Comparison of ENCODE assay signal across 31 cellular contexts in genomic region chr1:10295471-10296085, GRCh38.
DNase-seq lines count a peak whose midpoint lies in the region; ATAC-seq and TF ChIP-seq lines count a peak whose summit lies in the region.
"Had no signal": no experiment of that assay in that cellular context is flagged by ENCODE, and none has a peak within 500 bp of the region (broad histone marks: within the 10 kb centered on the region; RNA-seq: fewer than 3 reads in every experiment).

No MANE protein-coding gene starts in this region.

- no peaks in the 10 kb centered on the region for H3K36me3 ChIP-seq in CD8-positive, alpha-beta T cell (ENCODE audit: insufficient read depth, low read length)
- H3K36me3 ChIP-seq: BE2C had no signal

- no peak for TF ChIP-seq CTCF in CD8-positive, alpha-beta T cell (IDR thresholded peaks at IDR 0.05)

- H3K27me3 ChIP-seq in CD8-positive, alpha-beta T cell (ENCODE audit: insufficient read depth, low read length), result no peaks in the 10 kb centered on the region
- H3K27me3 ChIP-seq: adrenal gland, BE2C, left lung had no signal

- H3K27ac ChIP-seq in CD8-positive, alpha-beta T cell (ENCODE audit: low read depth, low read length), result no peak overlapping the region
- H3K27ac ChIP-seq: adrenal gland, epithelial cell of prostate, HL-60, left lung, thoracic aorta, VCaP had no signal

- no peaks in the 10 kb centered on the region for H3K27me3 Mint-ChIP-seq in CD8-positive, alpha-beta T cell (ENCODE audit: low read depth)
- H3K27me3 Mint-ChIP-seq in stimulated activated naive CD8-positive, alpha-beta T cell treated with anti-CD3 and anti-CD28 coated beads, Interleukin-15, amount 100 ng/mL, for 72 hours, result no peaks in the 10 kb centered on the region
- H3K27me3 Mint-ChIP-seq: activated CD4-positive, alpha-beta T cell treated with anti-CD3 and anti-CD28 coated beads, Interleukin-2, amount 10 ng/mL, durations not matched to agents 24 days and 14 days; central memory CD8-positive, alpha-beta T cell; natural killer cell treated with Interleukin-12 subunit alpha and Interleukin-12 subunit beta and Interleukin-15 and Interleukin-18, amount 100 ng/mL, for 72 hours had no signal

- H3K9me3 ChIP-seq in CD8-positive, alpha-beta T cell (ENCODE audit: low read length), result no peaks in the 10 kb centered on the region
- H3K9me3 ChIP-seq: adrenal gland, BE2C, Caco-2, left lung, thoracic aorta had no signal

- intact Hi-C loops in CD8-positive, alpha-beta T cell (cut with DNase I, micrococcal nuclease), result no loop called here

- no peaks in the 10 kb centered on the region for H3K4me1 ChIP-seq in CD8-positive, alpha-beta T cell (ENCODE audit: insufficient read depth, low read length)
- H3K4me1 ChIP-seq: BE2C, Caco-2 had no signal

- no peak overlapping the region for H3K4me3 Mint-ChIP-seq in CD8-positive, alpha-beta T cell
- H3K4me3 Mint-ChIP-seq in stimulated activated naive CD8-positive, alpha-beta T cell treated with anti-CD3 and anti-CD28 coated beads, Interleukin-15, amount 100 ng/mL, for 72 hours, result no peak overlapping the region
- H3K4me3 Mint-ChIP-seq: activated CD4-positive, alpha-beta T cell treated with anti-CD3 and anti-CD28 coated beads, Interleukin-2, amount 10 ng/mL, durations not matched to agents 24 days and 14 days; activated T-cell treated with anti-CD3 and anti-CD28 coated beads, Interleukin-2, amount 50 U/mL, for 72 hours; central memory CD8-positive, alpha-beta T cell; H9; immature natural killer cell; natural killer cell treated with Interleukin-12 subunit alpha and Interleukin-12 subunit beta and Interleukin-15 and Interleukin-18, amount 100 ng/mL, for 72 hours; stimulated activated effector memory CD8-positive, alpha-beta T cell treated with anti-CD3 and anti-CD28 coated beads, Interleukin-12 subunit alpha, Interleukin-12 subunit beta, amount 100 ng/mL, for 72 hours had no signal

- H3K9me3 Mint-ChIP-seq in CD8-positive, alpha-beta T cell, result no peaks in the 10 kb centered on the region
- H3K9me3 Mint-ChIP-seq in stimulated activated naive CD8-positive, alpha-beta T cell treated with anti-CD3 and anti-CD28 coated beads, Interleukin-15, amount 100 ng/mL, for 72 hours, result no peaks in the 10 kb centered on the region
- H3K9me3 Mint-ChIP-seq: activated CD4-positive, alpha-beta T cell treated with anti-CD3 and anti-CD28 coated beads, Interleukin-2, amount 10 ng/mL, durations not matched to agents 24 days and 14 days; activated T-cell treated with anti-CD3 and anti-CD28 coated beads, Interleukin-2, amount 50 U/mL, for 72 hours; central memory CD8-positive, alpha-beta T cell; H9; immature natural killer cell; natural killer cell treated with Interleukin-12 subunit alpha and Interleukin-12 subunit beta and Interleukin-15 and Interleukin-18, amount 100 ng/mL, for 72 hours; stimulated activated effector memory CD8-positive, alpha-beta T cell treated with anti-CD3 and anti-CD28 coated beads, Interleukin-12 subunit alpha, Interleukin-12 subunit beta, amount 100 ng/mL, for 72 hours had no signal

- H3K27ac Mint-ChIP-seq in CD8-positive, alpha-beta T cell, result no peak overlapping the region
- H3K27ac Mint-ChIP-seq in stimulated activated naive CD8-positive, alpha-beta T cell treated with anti-CD3 and anti-CD28 coated beads, Interleukin-15, amount 100 ng/mL, for 72 hours, result no peak overlapping the region
- H3K27ac Mint-ChIP-seq: activated CD4-positive, alpha-beta T cell treated with anti-CD3 and anti-CD28 coated beads, Interleukin-2, amount 10 ng/mL, durations not matched to agents 24 days and 14 days; activated T-cell treated with anti-CD3 and anti-CD28 coated beads, Interleukin-2, amount 50 U/mL, for 72 hours; immature natural killer cell; natural killer cell treated with Interleukin-12 subunit alpha and Interleukin-12 subunit beta and Interleukin-15 and Interleukin-18, amount 100 ng/mL, for 72 hours; stimulated activated effector memory CD8-positive, alpha-beta T cell treated with anti-CD3 and anti-CD28 coated beads, Interleukin-12 subunit alpha, Interleukin-12 subunit beta, amount 100 ng/mL, for 72 hours had no signal

- ATAC-seq in HG02840 (IDR thresholded peaks at IDR 0.05; ENCODE audit: low FRiP score, unreplicated experiment), result no peak
- ATAC-seq in CD8-positive, alpha-beta T cell, result no peak
- no peak for ATAC-seq in stimulated activated naive CD8-positive, alpha-beta T cell treated with anti-CD3 and anti-CD28 coated beads, Interleukin-15, amount 100 ng/mL, for 72 hours
- ATAC-seq: activated T-cell treated with anti-CD3 and anti-CD28 coated beads, Interleukin-2, amount 50 U/mL, for 72 hours; HepG2; left lung; natural killer cell treated with Interleukin-12 subunit alpha and Interleukin-12 subunit beta and Interleukin-15 and Interleukin-18, amount 100 ng/mL, for 72 hours; stimulated activated effector memory CD8-positive, alpha-beta T cell treated with anti-CD3 and anti-CD28 coated beads, Interleukin-12 subunit alpha, Interleukin-12 subunit beta, amount 100 ng/mL, for 72 hours had no signal

- DNase-seq in COLO829 (ENCODE audit: low spot score) (peak; percentile 83), astrocyte of the hippocampus (ENCODE audit: low read depth, low spot score) (peak; percentile 46), hypothalamus (lab: John Stamatoyannopoulos, UW) (peak in 39 of 51 donors; percentile 9 to 83 (median 49)), pons (ENCODE audit: low spot score) (peak; percentile 97), GOT3 (lab: John Stamatoyannopoulos, UW) (no peak)
- DNase-seq in CD8-positive, alpha-beta T cell, result no peak
- DNase-seq in stimulated activated naive CD8-positive, alpha-beta T cell treated with anti-CD3 and anti-CD28 coated beads, Interleukin-15, amount 100 ng/mL, for 72 hours, result no peak
- DNase-seq: activated CD4-positive, alpha-beta T cell treated with anti-CD3 and anti-CD28 coated beads, Interleukin-2, amount 10 ng/mL, durations not matched to agents 24 days and 14 days; activated naive CD4-positive, alpha-beta T cell treated with Interleukin-2 at 50 U/mL for 16 hours; activated T-cell treated with anti-CD3 and anti-CD28 coated beads, Interleukin-2, amount 50 U/mL, for 72 hours; adrenal gland; BE2C; Caco-2; H9; immature natural killer cell; left lung; NCI-H1092; NCI-H187 treated with DMSO at 0.1 percent for 48 hours; NCI-H345; NCI-H748 treated with DMSO at 0.1 percent for 48 hours; RPMI8226; stimulated activated CD4-positive, alpha-beta T cell treated with anti-CD3 and anti-CD28 coated beads, Interleukin-2, amount 100 ng/mL, for 48 hours had no signal

- no peaks in the 10 kb centered on the region for H3K4me1 Mint-ChIP-seq in CD8-positive, alpha-beta T cell (ENCODE audit: low read depth)
- H3K4me1 Mint-ChIP-seq in stimulated activated naive CD8-positive, alpha-beta T cell treated with anti-CD3 and anti-CD28 coated beads, Interleukin-15, amount 100 ng/mL, for 72 hours, result no peaks in the 10 kb centered on the region
- H3K4me1 Mint-ChIP-seq: central memory CD8-positive, alpha-beta T cell; immature natural killer cell; stimulated activated effector memory CD8-positive, alpha-beta T cell treated with anti-CD3 and anti-CD28 coated beads, Interleukin-12 subunit alpha, Interleukin-12 subunit beta, amount 100 ng/mL, for 72 hours had no signal

- POLR2A ChIA-PET in CD8-positive, alpha-beta T cell (lab: Charles Lee), result no interaction called here

- CTCF ChIA-PET in CD8-positive, alpha-beta T cell (lab: Charles Lee), result interaction anchor here (1.5 kb wide), 1 partner anchor 198 kb away, joined by 3 read pairs; no protein-coding TSS in a partner anchor

- peaks cover 50% of the 10 kb centered on the region for H3K36me3 Mint-ChIP-seq in CD8-positive, alpha-beta T cell
- H3K36me3 Mint-ChIP-seq: natural killer cell treated with Interleukin-12 subunit alpha and Interleukin-12 subunit beta and Interleukin-15 and Interleukin-18, amount 100 ng/mL, for 72 hours had no signal

- no peak overlapping the region for H3K4me3 ChIP-seq in CD8-positive, alpha-beta T cell (ENCODE audit: low read depth, low read length)
- H3K4me3 ChIP-seq: adrenal gland, left lung, thoracic aorta had no signal

Comparison
In these comparisons a context has a peak if more than half of its experiments do, and no peak if none do; other contexts are left out.
1. DNase-seq: peak in COLO829 (single experiment), astrocyte of the hippocampus (single experiment), hypothalamus (39 of 51) and pons (single experiment); none in CD8-positive, alpha-beta T cell (0 of 7), GOT3 (single experiment) and stimulated activated naive CD8-positive, alpha-beta T cell treated with anti-CD3 and anti-CD28 coated beads, Interleukin-15, amount 100 ng/mL, for 72 hours (0 of 2).